ENCODE assay signal across 16 cellular contexts in genomic region chr14:105927094-105927475, GRCh38.
A peak's percentile ranks its signal among the peaks of the same experiment; 100 is the strongest.
DNase-seq lines count a peak whose midpoint lies in the region; ATAC-seq, FAIRE-seq and TF ChIP-seq lines count a peak whose summit lies in the region.
"Had no signal": no experiment of that assay in that cellular context is flagged by ENCODE, and none has a peak within 500 bp of the region (broad histone marks: within the 10 kb centered on the region; RNA-seq: fewer than 3 reads in every experiment).

No MANE protein-coding gene starts in this region.

- TF ChIP-seq EP300 in stomach (IDR thresholded peaks at IDR 0.05): no peak

- no peak overlapping the region for H3K27ac ChIP-seq in RWPE2 (ENCODE audit: poor library complexity, severe bottlenecking)
- H3K27ac ChIP-seq in lower lobe of right lung: no peak overlapping the region
- H3K27ac ChIP-seq in stomach: no peak overlapping the region
- no peak overlapping the region for H3K27ac ChIP-seq in foreskin keratinocyte
- H3K27ac ChIP-seq: GM23248 had no signal

- TF ChIP-seq CTCF in BE2C (IDR thresholded peaks at IDR 0.05; ENCODE audit: low read depth, low read length) (no peak), RWPE2 (IDR thresholded peaks at IDR 0.05; ENCODE audit: poor library complexity, severe bottlenecking) (no peak), lower lobe of right lung (IDR thresholded peaks at IDR 0.05) (no peak), stomach (IDR thresholded peaks at IDR 0.05) (no peak), foreskin keratinocyte (conservative IDR thresholded peaks at IDR 0.05) (no peak)

- TF ChIP-seq POLR2A in GM12891 (IDR thresholded peaks at IDR 0.05; ENCODE audit: low read depth, low read length) (no peak), stomach (IDR thresholded peaks at IDR 0.05) (no peak)

- DNase-seq in BE2C (peak; percentile 3), GM12891 (ENCODE audit: insufficient read length, low spot score) (no peak), RWPE2 (ENCODE audit: low spot score) (peak; percentile 47), lower lobe of right lung (peak; percentile 33), stomach (no peak), foreskin keratinocyte (no peak), SW 1271 (lab: John Stamatoyannopoulos, UW) (no peak)
- DNase-seq: ACHN; DMS79; GM23248; HCEC 1CT; NCI-H1105; NCI-H2081 treated with DMSO at 0.1 percent for 48 hours; NCI-H446 treated with DMSO at 0.1 percent for 48 hours; NK-92 treated with Interleukin-12 subunit alpha and Interleukin-12 subunit beta, amount 100 ng/mL, for 24 hours had no signal

- 57 to 72% (median 72%) methylated on average over 6 to 10 of the region's 10 CpGs; no CpG with 5 or more reads in 1 of the 5 donors for WGBS in stomach, 5 donors

- H3K4me3 ChIP-seq in BE2C (ENCODE audit: low read depth, low read length) (no peak overlapping the region), RWPE2 (ENCODE audit: severe bottlenecking) (no peak overlapping the region), lower lobe of right lung (no peak overlapping the region), stomach (no peak overlapping the region)
- H3K4me3 ChIP-seq: GM23248 had no signal

- H3K9me3 ChIP-seq in BE2C (no peaks in the 10 kb centered on the region), RWPE2 (ENCODE audit: severe bottlenecking) (no peaks in the 10 kb centered on the region), lower lobe of right lung (peaks cover 6% of the 10 kb centered on the region), stomach (peaks cover 0 to 9% (median 7%) of the 10 kb centered on the region in 4 donors)

- no peak; the same call in 2 of the 3 replicates for ATAC-seq in RWPE2 (ENCODE audit: low read depth)
- ATAC-seq in lower lobe of right lung: no peak
- ATAC-seq in HG02763 (IDR thresholded peaks at IDR 0.05; ENCODE audit: unreplicated experiment): no peak
- no peak for ATAC-seq in foreskin keratinocyte

- H3K4me1 ChIP-seq in BE2C (peaks cover 7% of the 10 kb centered on the region; the same call in 1 of the 2 replicates), RWPE2 (ENCODE audit: insufficient read depth, poor library complexity, severe bottlenecking) (no peaks in the 10 kb centered on the region), lower lobe of right lung (no peaks in the 10 kb centered on the region), stomach (no peaks in the 10 kb centered on the region), foreskin keratinocyte (no peaks in the 10 kb centered on the region)

- FAIRE-seq in GM12891 (lab: Jason Lieb, UNC): no peak

- intact Hi-C loops in lower lobe of right lung (cut with DNase I) (no loop called here), stomach (cut with DNase I; ENCODE audit: low total_unique reads) (no loop called here)

- H3K27me3 ChIP-seq in BE2C (no peaks in the 10 kb centered on the region), RWPE2 (ENCODE audit: insufficient read depth, poor library complexity, severe bottlenecking) (no peaks in the 10 kb centered on the region), lower lobe of right lung (ENCODE audit: low read depth) (peaks cover 3% of the 10 kb centered on the region), stomach (peaks cover 0 to 28% (median 0%) of the 10 kb centered on the region in 3 donors), foreskin keratinocyte (no peaks in the 10 kb centered on the region)

- H3K36me3 ChIP-seq in BE2C: no peaks in the 10 kb centered on the region
- H3K36me3 ChIP-seq in RWPE2 (ENCODE audit: low read depth): no peaks in the 10 kb centered on the region
- no peaks in the 10 kb centered on the region for H3K36me3 ChIP-seq in lower lobe of right lung
- no peaks in the 10 kb centered on the region for H3K36me3 ChIP-seq in stomach

TF ChIP-seq in GM12891, 5 proteins besides CTCF, POLR2A, EP300 and RAD21:
- 0 out of 2 replicates have a peak, but pooled peaks have one; percentile 8 for TF ChIP-seq POU2F2 (IDR thresholded peaks at IDR 0.05; ENCODE audit: low read depth, low read length)
- no peak for TF ChIP-seq TAF1 (IDR thresholded peaks at IDR 0.05; ENCODE audit: low read depth, low read length)
- no peak for TF ChIP-seq POLR2AphosphoS5 (IDR thresholded peaks at IDR 0.05; ENCODE audit: low read depth, low read length)
- no peak for TF ChIP-seq SPI1 (IDR thresholded peaks at IDR 0.05; ENCODE audit: low read depth, low read length)

Comparison
In these comparisons a context has a peak if more than half of its experiments do, and no peak if none do; other contexts are left out.
1. DNase-seq: peak in BE2C (single experiment), RWPE2 (single experiment) and lower lobe of right lung (single experiment); none in GM12891 (single experiment), stomach (single experiment), foreskin keratinocyte (0 of 2) and SW 1271 (0 of 2).